ENCODE assay signal across 15 cellular contexts in the genomic region with DNA sequence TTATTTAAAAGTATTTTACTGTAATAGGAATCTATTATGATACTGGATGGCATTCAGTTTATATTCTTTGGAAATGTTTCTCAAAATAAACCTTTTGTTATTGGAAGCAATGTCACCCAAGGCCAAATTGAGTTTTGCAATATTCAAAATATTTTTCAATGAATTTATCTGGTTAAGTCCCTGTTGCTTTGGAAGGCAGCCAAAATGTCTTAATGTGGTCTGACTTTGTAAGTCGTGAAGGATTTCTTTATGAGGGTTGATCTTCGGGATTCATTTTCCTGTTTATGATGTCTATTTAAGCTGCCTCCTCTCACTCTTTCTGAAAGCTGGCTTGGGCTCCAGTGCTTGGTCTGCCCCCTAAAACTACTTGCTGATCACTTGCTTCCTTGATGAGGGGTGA.
DNase-seq lines count a peak whose midpoint lies in the region; ATAC-seq and TF ChIP-seq lines count a peak whose summit lies in the region.
"Had no signal": no experiment of that assay in that cellular context is flagged by ENCODE, and none has a peak within 500 bp of the region (broad histone marks: within the 10 kb centered on the region; RNA-seq: fewer than 3 reads in every experiment).

No MANE protein-coding gene starts in this region.

- TF ChIP-seq POLR2A in esophagus muscularis mucosa (IDR thresholded peaks at IDR 0.05; ENCODE audit: low read depth) = no peak

- H3K4me3 ChIP-seq in AG09309 (ENCODE audit: control insufficient read depth, low read depth, low read length) (no peak overlapping the region), esophagus muscularis mucosa (no peak overlapping the region)
- H3K4me3 ChIP-seq: lower lobe of right lung had no signal

- peak; percentile 80 for DNase-seq in AG09309 (ENCODE audit: low read depth)
- peak; percentile 57 for DNase-seq in RPMI7951 (ENCODE audit: low read depth)
- no peak for DNase-seq in esophagus muscularis mucosa (ENCODE audit: extremely low spot score)
- no peak for DNase-seq in activated CD8-positive, alpha-beta memory T cell treated with anti-CD3 and anti-CD28 coated beads, Interleukin-2, amount 50 U/mL, for 4 hours
- no peak for DNase-seq in activated CD4-positive, alpha-beta memory T cell treated with anti-CD3 and anti-CD28 coated beads, Interleukin-2, amount 10 ng/mL, durations not matched to agents 7 days and 5 days
- DNase-seq in NCI-H1694 (lab: John Stamatoyannopoulos, UW) = no peak
- DNase-seq: activated B cell treated with CpG ODN at 0.5 μM for 24 hours, DND-41, endodermal cell, lower lobe of right lung, NCI-H2171, occipital lobe had no signal

- ATAC-seq in HG02870 (IDR thresholded peaks at IDR 0.05; ENCODE audit: unreplicated experiment) = no peak
- ATAC-seq: lower lobe of right lung had no signal

- POLR2A ChIA-PET in activated CD4-positive, alpha-beta memory T cell treated with anti-CD3 and anti-CD28 coated beads, Interleukin-2, amount 10 ng/mL, durations not matched to agents 7 days and 5 days (lab: Charles Lee) = no interaction called here

- no peaks in the 10 kb centered on the region for H3K27me3 Mint-ChIP-seq in nephron (ENCODE audit: low read depth)
- H3K27me3 Mint-ChIP-seq in activated CD4-positive, alpha-beta memory T cell treated with anti-CD3 and anti-CD28 coated beads, Interleukin-2, amount 10 ng/mL, durations not matched to agents 7 days and 5 days = peaks cover 2% of the 10 kb centered on the region

- H3K4me1 ChIP-seq in esophagus muscularis mucosa = peaks cover 36 to 54% (median 52%) of the 10 kb centered on the region in 4 donors

- intact Hi-C loops in esophagus muscularis mucosa (cut with DNase I) = no loop called here

- H3K36me3 ChIP-seq in esophagus muscularis mucosa = peaks cover 0 to 22% (median 3%) of the 10 kb centered on the region in 4 donors
- H3K36me3 ChIP-seq: lower lobe of right lung had no signal

- TF ChIP-seq EP300 in esophagus muscularis mucosa (IDR thresholded peaks at IDR 0.05) = no peak

- 7% methylated on average over 2 of the region's 2 CpGs for WGBS in esophagus muscularis mucosa

- H3K9me3 ChIP-seq in esophagus muscularis mucosa = no peaks in the 10 kb centered on the region
- H3K9me3 ChIP-seq: lower lobe of right lung had no signal

- H3K27ac Mint-ChIP-seq in nephron = peak overlapping the region; percentile 65 to 91 (median 68)
- no peak overlapping the region for H3K27ac Mint-ChIP-seq in activated CD4-positive, alpha-beta memory T cell treated with anti-CD3 and anti-CD28 coated beads, Interleukin-2, amount 10 ng/mL, durations not matched to agents 7 days and 5 days
- H3K27ac Mint-ChIP-seq: activated B cell treated with CpG ODN at 0.5 μM for 24 hours, B cell, endodermal cell had no signal

- H3K27me3 ChIP-seq in esophagus muscularis mucosa = no peaks in the 10 kb centered on the region

- TF ChIP-seq CTCF in AG09309 (IDR thresholded peaks at IDR 0.05; ENCODE audit: control insufficient read depth, insufficient read depth, low read depth, low read length, missing control alignments) (no peak), esophagus muscularis mucosa (IDR thresholded peaks at IDR 0.05) (no peak), nephron (IDR thresholded peaks at IDR 0.05; ENCODE audit: unreplicated experiment in 3 of 3) (no peak)

- H3K4me1 Mint-ChIP-seq in nephron = peaks cover 42% of the 10 kb centered on the region
- H3K4me1 Mint-ChIP-seq in activated CD4-positive, alpha-beta memory T cell treated with anti-CD3 and anti-CD28 coated beads, Interleukin-2, amount 10 ng/mL, durations not matched to agents 7 days and 5 days = no peaks in the 10 kb centered on the region
- H3K4me1 Mint-ChIP-seq: activated B cell treated with CpG ODN at 0.5 μM for 24 hours, B cell had no signal

- CTCF ChIA-PET in activated CD4-positive, alpha-beta memory T cell treated with anti-CD3 and anti-CD28 coated beads, Interleukin-2, amount 10 ng/mL, durations not matched to agents 7 days and 5 days (lab: Charles Lee) = no interaction called here

- H3K36me3 Mint-ChIP-seq in nephron (ENCODE audit: low read depth) = peaks cover 28% of the 10 kb centered on the region
- no peaks in the 10 kb centered on the region for H3K36me3 Mint-ChIP-seq in activated CD4-positive, alpha-beta memory T cell treated with anti-CD3 and anti-CD28 coated beads, Interleukin-2, amount 10 ng/mL, durations not matched to agents 7 days and 5 days (ENCODE audit: low read depth)

- no peaks in the 10 kb centered on the region for H3K9me3 Mint-ChIP-seq in nephron
- H3K9me3 Mint-ChIP-seq in activated CD4-positive, alpha-beta memory T cell treated with anti-CD3 and anti-CD28 coated beads, Interleukin-2, amount 10 ng/mL, durations not matched to agents 7 days and 5 days = no peaks in the 10 kb centered on the region
- H3K9me3 Mint-ChIP-seq: activated B cell treated with CpG ODN at 0.5 μM for 24 hours, endodermal cell had no signal

- peak overlapping the region; percentile 55 to 66 (median 58) for H3K27ac ChIP-seq in esophagus muscularis mucosa (replicated peaks in 1 of 4)
- H3K27ac ChIP-seq: lower lobe of right lung had no signal

- H3K4me3 Mint-ChIP-seq in nephron = no peak overlapping the region
- no peak overlapping the region for H3K4me3 Mint-ChIP-seq in activated CD4-positive, alpha-beta memory T cell treated with anti-CD3 and anti-CD28 coated beads, Interleukin-2, amount 10 ng/mL, durations not matched to agents 7 days and 5 days
- H3K4me3 Mint-ChIP-seq: activated B cell treated with CpG ODN at 0.5 μM for 24 hours, B cell, endodermal cell had no signal

Comparison
In these comparisons a context has a peak if more than half of its experiments do, and no peak if none do; other contexts are left out.
1. DNase-seq: peak in AG09309 (single experiment) and RPMI7951 (single experiment); none in esophagus muscularis mucosa (single experiment), activated CD8-positive, alpha-beta memory T cell treated with anti-CD3 and anti-CD28 coated beads, Interleukin-2, amount 50 U/mL, for 4 hours (single experiment), activated CD4-positive, alpha-beta memory T cell treated with anti-CD3 and anti-CD28 coated beads, Interleukin-2, amount 10 ng/mL, durations not matched to agents 7 days and 5 days (single experiment) and NCI-H1694 (single experiment).